In the genomic region with DNA sequence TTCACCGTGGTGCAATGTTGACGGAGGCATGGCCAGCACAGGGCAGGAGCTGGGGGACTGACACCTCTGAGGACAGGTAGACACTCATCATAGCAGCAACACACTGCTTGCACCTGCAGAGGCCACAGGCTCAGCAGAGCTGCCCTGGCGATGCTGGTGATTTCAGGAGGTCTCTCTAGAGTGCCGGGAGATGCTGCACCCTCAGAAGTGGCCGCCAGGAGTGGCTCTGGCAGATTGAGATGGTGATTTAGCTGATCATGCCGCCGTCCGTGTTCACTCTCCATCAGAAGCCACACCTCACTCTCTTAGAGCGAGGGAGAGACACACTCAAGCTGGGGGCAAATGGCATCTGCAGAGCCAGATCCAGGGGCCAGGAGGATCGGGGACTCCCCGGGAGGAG, we compare ENCODE assay signal across 22 cellular contexts.
DNase-seq lines count a peak whose midpoint lies in the region; ATAC-seq, FAIRE-seq and TF ChIP-seq lines count a peak whose summit lies in the region.
"Had no signal": no experiment of that assay in that cellular context is flagged by ENCODE, and none has a peak within 500 bp of the region (broad histone marks: within the 10 kb centered on the region; RNA-seq: fewer than 3 reads in every experiment).

No MANE protein-coding gene starts in this region.

- no peaks in the 10 kb centered on the region for H3K27me3 Mint-ChIP-seq in activated T-helper 1 cell treated with anti-CD3 and anti-CD28 coated beads, Interleukin-12 subunit alpha, Interleukin-12 subunit beta, Interleukin-2, Interleukin-4 antibody, amounts not matched to agents 30 ng/mL and 10 ng/mL and 1 ng/mL, durations not matched to agents 14 hours and 24 hours and 36 hours (ENCODE audit: insufficient read depth)

- TF ChIP-seq RAD21 in K562 (CRISPR knock-in tag; conservative IDR thresholded peaks at IDR 0.05 in 1 of 2, IDR thresholded peaks at IDR 0.05 in 1 of 2): no peak

- peak; percentile 60 for ATAC-seq in K562
- ATAC-seq in HG02938 (IDR thresholded peaks at IDR 0.05; ENCODE audit: unreplicated experiment): no peak
- ATAC-seq in heart right ventricle: no peak
- ATAC-seq: A549; CD8-positive, alpha-beta T cell had no signal

- intact Hi-C loops in K562 (cut with micrococcal nuclease) (no loop called here), heart right ventricle (cut with DNase I) (no loop called here)
- intact Hi-C loops in activated T-helper 1 cell treated with anti-CD3 and anti-CD28 coated beads, Interleukin-12 subunit alpha, Interleukin-12 subunit beta, Interleukin-2, Interleukin-4 antibody, amounts not matched to agents 30 ng/mL and 10 ng/mL and 1 ng/mL, durations not matched to agents 14 hours and 24 hours and 36 hours (cut with micrococcal nuclease): no loop called here

- no peak overlapping the region for H3K27ac ChIP-seq in K562 (ENCODE audit: extremely low read depth, low read depth, low read length)
- no peak overlapping the region for H3K27ac ChIP-seq in heart right ventricle
- H3K27ac ChIP-seq: 22Rv1; A549; BLaER1 treated with 17β-estradiol and CSF1 and Interleukin-3, amounts not matched to agents 10 nM and 100 nM; GM23248; HL-60 had no signal

- TF ChIP-seq EP300 in K562 (IDR thresholded peaks at IDR 0.05; ENCODE audit: low read length): no peak

- H3K9me1 ChIP-seq in K562 (ENCODE audit: control insufficient read depth, insufficient read depth, low read length): no peaks in the 10 kb centered on the region

- BruUV-seq in K562 (replicated peaks; lab: Mats Ljungman, UMichigan): no TSS peak

- H3K9me3 ChIP-seq in K562 (replicated peaks; ENCODE audit: control insufficient read depth, insufficient read depth, low read depth, low read length): no peaks in the 10 kb centered on the region
- H3K9me3 ChIP-seq in heart right ventricle: no peaks in the 10 kb centered on the region
- H3K9me3 ChIP-seq: A549 had no signal

- no peaks in the 10 kb centered on the region for H3K9me3 Mint-ChIP-seq in activated T-helper 1 cell treated with anti-CD3 and anti-CD28 coated beads, Interleukin-12 subunit alpha, Interleukin-12 subunit beta, Interleukin-2, Interleukin-4 antibody, amounts not matched to agents 30 ng/mL and 10 ng/mL and 1 ng/mL, durations not matched to agents 14 hours and 24 hours and 36 hours
- H3K9me3 Mint-ChIP-seq: CD8-positive, alpha-beta T cell had no signal

- H3K36me3 Mint-ChIP-seq in activated T-helper 1 cell treated with anti-CD3 and anti-CD28 coated beads, Interleukin-12 subunit alpha, Interleukin-12 subunit beta, Interleukin-2, Interleukin-4 antibody, amounts not matched to agents 30 ng/mL and 10 ng/mL and 1 ng/mL, durations not matched to agents 14 hours and 24 hours and 36 hours (ENCODE audit: low read depth): no peaks in the 10 kb centered on the region
- H3K36me3 Mint-ChIP-seq: CD8-positive, alpha-beta T cell had no signal

- no peak overlapping the region for H3K4me3 Mint-ChIP-seq in activated T-helper 1 cell treated with anti-CD3 and anti-CD28 coated beads, Interleukin-12 subunit alpha, Interleukin-12 subunit beta, Interleukin-2, Interleukin-4 antibody, amounts not matched to agents 30 ng/mL and 10 ng/mL and 1 ng/mL, durations not matched to agents 14 hours and 24 hours and 36 hours
- H3K4me3 Mint-ChIP-seq: CD8-positive, alpha-beta T cell had no signal

- H3K9ac ChIP-seq in K562 (ENCODE audit: insufficient read depth in 1 of 2, low read depth in 2 of 2, low read length in 2 of 2): no peak overlapping the region
- H3K9ac ChIP-seq: BLaER1 treated with 17β-estradiol and CSF1 and Interleukin-3, amounts not matched to agents 10 nM and 100 nM; GM23248 had no signal

- no peaks in the 10 kb centered on the region for H3K4me1 Mint-ChIP-seq in activated T-helper 1 cell treated with anti-CD3 and anti-CD28 coated beads, Interleukin-12 subunit alpha, Interleukin-12 subunit beta, Interleukin-2, Interleukin-4 antibody, amounts not matched to agents 30 ng/mL and 10 ng/mL and 1 ng/mL, durations not matched to agents 14 hours and 24 hours and 36 hours (ENCODE audit: low read depth)

- H3K79me2 ChIP-seq in K562 (ENCODE audit: control insufficient read depth, insufficient read depth, low read length): no peaks in the 10 kb centered on the region

- H3K4me1 ChIP-seq in K562 (replicated peaks in 1 of 2; ENCODE audit: control insufficient read depth in 2 of 2, insufficient read depth in 2 of 2, low read length in 2 of 2) (peaks cover 0 to 2% of the 10 kb centered on the region in 2 experiments; a peak in 1 of 5 replicates), heart right ventricle (no peaks in the 10 kb centered on the region)
- H3K4me1 ChIP-seq: A549; BLaER1 treated with 17β-estradiol and CSF1 and Interleukin-3, amounts not matched to agents 10 nM and 100 nM had no signal

- no peaks in the 10 kb centered on the region for H4K20me1 ChIP-seq in K562 (replicated peaks; ENCODE audit: control insufficient read depth, insufficient read depth, low read length)
- H4K20me1 ChIP-seq: BLaER1 treated with 17β-estradiol and CSF1 and Interleukin-3, amounts not matched to agents 10 nM and 100 nM had no signal

- TF ChIP-seq POLR2A in K562 (conservative IDR thresholded peaks at IDR 0.05): no peak

- DNase-seq in DMS53 (lab: John Stamatoyannopoulos, UW) (peak; percentile 17), DMS53 treated with DMSO at 0.1 percent for 48 hours (lab: John Stamatoyannopoulos, UW; ENCODE audit: unreplicated experiment) (no peak), ELF-1 (ENCODE audit: low read depth, low spot score) (peak; percentile 18), NCI-H510A (lab: John Stamatoyannopoulos, UW) (peak; percentile 26), K562 (ENCODE audit: extremely low read depth in 1 of 4, low spot score in 3 of 4) (no peak), heart right ventricle (no peak)
- no peak for DNase-seq in activated T-helper 1 cell treated with anti-CD3 and anti-CD28 coated beads, Interleukin-12 subunit alpha, Interleukin-12 subunit beta, Interleukin-2, Interleukin-4 antibody, amounts not matched to agents 30 ng/mL and 10 ng/mL and 1 ng/mL, durations not matched to agents 14 hours and 24 hours and 36 hours (ENCODE audit: low spot score)
- DNase-seq: CD8-positive, alpha-beta T cell; COR-L47; DMS 273 treated with DMSO at 0.1 percent for 48 hours; DMS79; GF-D8; GM23248; HCEC 1CT; IMR-90; KBM-7 had no signal

- POLR2A ChIA-PET in K562 (lab: Yijun Ruan, JAX): no interaction called here

- no peak overlapping the region for H3K27ac Mint-ChIP-seq in activated T-helper 1 cell treated with anti-CD3 and anti-CD28 coated beads, Interleukin-12 subunit alpha, Interleukin-12 subunit beta, Interleukin-2, Interleukin-4 antibody, amounts not matched to agents 30 ng/mL and 10 ng/mL and 1 ng/mL, durations not matched to agents 14 hours and 24 hours and 36 hours
- H3K27ac Mint-ChIP-seq: CD8-positive, alpha-beta T cell had no signal

- TF ChIP-seq CTCF in K562 (IDR thresholded peaks at IDR 0.05 in 2 of 3, conservative IDR thresholded peaks at IDR 0.05 in 1 of 3; ENCODE audit: insufficient read depth in 2 of 3, low read depth in 1 of 3, low read length in 3 of 3) (0 out of 6 replicates have a peak, but pooled peaks of 1 of the 3 experiments have one; percentile 10), heart right ventricle (IDR thresholded peaks at IDR 0.05) (no peak)

- in situ Hi-C loops in K562 (cut with MboI): loop anchor here (10.0 kb wide), 1 partner anchor 1419 kb away; no protein-coding TSS in a partner anchor

- CTCF ChIA-PET in K562 (lab: Yijun Ruan, JAX; ENCODE audit: low intra/inter-chr PET ratio): no interaction called here

- no peaks in the 10 kb centered on the region for H3K36me3 ChIP-seq in K562 (ENCODE audit: control insufficient read depth, insufficient read depth, low read length)
- no peaks in the 10 kb centered on the region for H3K36me3 ChIP-seq in heart right ventricle
- H3K36me3 ChIP-seq: BLaER1 treated with 17β-estradiol and CSF1 and Interleukin-3, amounts not matched to agents 10 nM and 100 nM had no signal

- no peak overlapping the region for H2AFZ ChIP-seq in K562 (ENCODE audit: low read depth, low read length)
- H2AFZ ChIP-seq: GM23248 had no signal

- no peaks in the 10 kb centered on the region for H3K27me3 ChIP-seq in K562 (ENCODE audit: control insufficient read depth in 2 of 2, insufficient read depth in 2 of 2, low read length in 2 of 2)
- no peaks in the 10 kb centered on the region for H3K27me3 ChIP-seq in heart right ventricle
- H3K27me3 ChIP-seq: BLaER1 treated with 17β-estradiol and CSF1 and Interleukin-3, amounts not matched to agents 10 nM and 100 nM had no signal

- WGBS in K562 (ENCODE audit: insufficient coverage, low coverage, missing lambda C conversion rate): 11% methylated on average over 9 of the region's 11 CpGs
- WGBS in heart right ventricle, 2 donors: 79 to 81% methylated on average over 11 of the region's 11 CpGs

- no peak overlapping the region for H3K4me2 ChIP-seq in K562 (ENCODE audit: insufficient read depth, low read length)
- H3K4me2 ChIP-seq: A549; BLaER1 treated with 17β-estradiol and CSF1 and Interleukin-3, amounts not matched to agents 10 nM and 100 nM had no signal

- no peak for FAIRE-seq in K562 (lab: Jason Lieb, UNC)
- FAIRE-seq: A549, H54 had no signal

- H3K4me3 ChIP-seq in K562 (no peak overlapping the region), heart right ventricle (no peak overlapping the region)
- H3K4me3 ChIP-seq: A549; BLaER1 treated with 17β-estradiol and CSF1 and Interleukin-3, amounts not matched to agents 10 nM and 100 nM; GM23248 had no signal

TF ChIP-seq in K562, 482 proteins besides CTCF, POLR2A, EP300 and RAD21:
- no peak for TF ChIP-seq MTF1 (CRISPR knock-in tag; IDR thresholded peaks at IDR 0.05; ENCODE audit: borderline replicate concordance)
- TF ChIP-seq KDM1A (IDR thresholded peaks at IDR 0.05): no peak
- TF ChIP-seq MED1 (CRISPR knock-in tag; IDR thresholded peaks at IDR 0.05; ENCODE audit: borderline replicate concordance): no peak
- TF ChIP-seq TCF7 (IDR thresholded peaks at IDR 0.05; ENCODE audit: borderline replicate concordance): no peak
- TF ChIP-seq CSDE1 (IDR thresholded peaks at IDR 0.05): no peak
- TF ChIP-seq, protein P1, sequence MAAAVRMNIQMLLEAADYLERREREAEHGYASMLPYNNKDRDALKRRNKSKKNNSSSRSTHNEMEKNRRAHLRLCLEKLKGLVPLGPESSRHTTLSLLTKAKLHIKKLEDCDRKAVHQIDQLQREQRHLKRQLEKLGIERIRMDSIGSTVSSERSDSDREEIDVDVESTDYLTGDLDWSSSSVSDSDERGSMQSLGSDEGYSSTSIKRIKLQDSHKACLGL (CRISPR knock-in tag; IDR thresholded peaks at IDR 0.05; ENCODE audit: borderline replicate concordance, poor library complexity, severe bottlenecking): no peak
- TF ChIP-seq THRAP3 (IDR thresholded peaks at IDR 0.05; ENCODE audit: borderline replicate concordance): no peak

Comparison
In these comparisons a context has a peak if more than half of its experiments do, and no peak if none do; other contexts are left out.
1. DNase-seq: peak in DMS53 (single experiment), ELF-1 (single experiment) and NCI-H510A (single experiment); none in DMS53 treated with DMSO at 0.1 percent for 48 hours (single experiment), K562 (0 of 4), heart right ventricle (0 of 2) and activated T-helper 1 cell treated with anti-CD3 and anti-CD28 coated beads, Interleukin-12 subunit alpha, Interleukin-12 subunit beta, Interleukin-2, Interleukin-4 antibody, amounts not matched to agents 30 ng/mL and 10 ng/mL and 1 ng/mL, durations not matched to agents 14 hours and 24 hours and 36 hours (single experiment).